Comparison of ENCODE assay signal across 10 cellular contexts in the genomic region with DNA sequence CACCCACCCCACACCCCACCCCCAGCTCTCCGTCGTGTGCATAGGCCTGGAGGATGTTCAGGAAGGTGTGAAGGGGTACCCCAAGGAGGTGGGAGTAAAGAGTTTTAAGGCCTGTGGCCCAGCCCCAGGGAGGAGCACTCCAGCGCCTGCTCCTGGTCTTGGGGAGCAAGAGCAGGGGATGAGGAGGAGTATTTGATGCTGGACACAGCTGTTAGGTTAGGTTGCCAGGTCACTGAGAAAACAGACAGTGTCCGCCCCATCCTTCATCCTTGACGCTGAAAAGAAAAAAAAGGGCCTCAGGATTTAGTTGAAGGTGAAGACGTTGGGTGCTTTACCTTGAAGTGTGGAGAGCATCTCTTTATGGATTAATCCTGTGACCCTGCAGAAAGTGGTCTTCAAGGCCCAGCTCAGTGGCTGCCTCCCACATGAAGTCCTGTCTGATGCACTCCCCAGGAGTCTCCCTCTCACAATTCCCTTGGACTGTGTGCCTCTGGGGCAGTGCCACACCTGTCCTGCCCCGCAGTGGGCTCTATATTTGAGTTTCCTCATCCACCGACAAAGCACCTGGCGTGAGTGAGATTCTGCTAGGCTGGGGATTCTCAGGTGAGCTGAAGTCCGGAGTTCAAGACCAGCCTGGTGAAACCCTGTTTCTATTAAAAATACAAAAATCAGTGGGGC.
DNase-seq lines count a peak whose midpoint lies in the region; ATAC-seq, FAIRE-seq and TF ChIP-seq lines count a peak whose summit lies in the region.
"Had no signal": no experiment of that assay in that cellular context is flagged by ENCODE, and none has a peak within 500 bp of the region (broad histone marks: within the 10 kb centered on the region; RNA-seq: fewer than 3 reads in every experiment).

No MANE protein-coding gene starts in this region.

- no peak for TF ChIP-seq CTCF in GM06990 (IDR thresholded peaks at IDR 0.05; ENCODE audit: insufficient read depth, low read length, poor library complexity, severe bottlenecking)
- TF ChIP-seq CTCF in H9 (conservative IDR thresholded peaks at IDR 0.05) = peak; percentile 28; the same call in 2 of the 3 replicates
- TF ChIP-seq CTCF in PC-9 (conservative IDR thresholded peaks at IDR 0.05) = no peak
- TF ChIP-seq CTCF in keratinocyte (optimal IDR thresholded peaks at IDR 0.05 in 1 of 3, IDR thresholded peaks at IDR 0.05 in 1 of 3, conservative IDR thresholded peaks at IDR 0.05 in 1 of 3; ENCODE audit: extremely low read depth in 1 of 3, insufficient read depth in 2 of 3, low read length in 3 of 3) = no peak
- TF ChIP-seq CTCF in left ventricle myocardium inferior (IDR thresholded peaks at IDR 0.05; ENCODE audit: borderline replicate concordance) = no peak

- H3K79me1 ChIP-seq in H9 (ENCODE audit: insufficient read depth, low read depth, low read length, poor library complexity, severe bottlenecking) = no peaks in the 10 kb centered on the region

- H3K23me2 ChIP-seq in H9 (ENCODE audit: insufficient read length, low read depth, low read length, poor library complexity, severe bottlenecking) = no peaks in the 10 kb centered on the region

- no peak for ATAC-seq in activated CD4-positive, CD25-positive, alpha-beta regulatory T cell treated with anti-CD3 and anti-CD28 coated beads, Interleukin-2, amount 50 U/mL, for 24 hours

- no peak overlapping the region for H2BK12ac ChIP-seq in H9 (ENCODE audit: insufficient read length, low read depth, low read length)

- H3K27ac ChIP-seq in H9 (ENCODE audit: insufficient read length, low read depth, low read length) (no peak overlapping the region), PC-9 (peak overlapping the region; percentile 62; the same call in 1 of the 2 replicates), keratinocyte (ENCODE audit: control insufficient read depth, insufficient read depth, low read length) (no peak overlapping the region), left ventricle myocardium inferior (replicated peaks) (no peak overlapping the region)

- dilution Hi-C loops in keratinocyte (cut with MboI; ENCODE audit: extremely low pct_ligation_motif_present, low sequenced_read_pairs) = no loop called here

- CTCF ChIA-PET in PC-9 (lab: Charles Lee) = interaction anchor here (0.7 kb wide), 1 partner anchor 39 kb away, joined by 3 read pairs; no protein-coding TSS in a partner anchor

- H3K9ac ChIP-seq in H9 (ENCODE audit: extremely low read depth, insufficient read length, low read length) (no peak overlapping the region), keratinocyte (ENCODE audit: control insufficient read depth, extremely low read depth, insufficient read depth, low read length) (no peak overlapping the region)

- H3K36me3 Mint-ChIP-seq in H9 (ENCODE audit: insufficient read depth in 1 of 3, low read depth in 3 of 3) = no peaks in the 10 kb centered on the region

- no peak overlapping the region for H2BK120ac ChIP-seq in H9 (ENCODE audit: low read depth, low read length, poor library complexity, severe bottlenecking)

- H2AK5ac ChIP-seq in H9 (ENCODE audit: insufficient read length, low read length) = no peak overlapping the region

- H3K4me3 ChIP-seq in GM06990 (replicated peaks; ENCODE audit: low read depth, low read length) (no peak overlapping the region), PC-9 (no peak overlapping the region), keratinocyte (ENCODE audit: control insufficient read depth in 2 of 3, extremely low read depth in 1 of 3, insufficient read depth in 2 of 3, low read depth in 1 of 3, low read length in 3 of 3) (no peak overlapping the region), left ventricle myocardium inferior (no peak overlapping the region)

- FAIRE-seq in keratinocyte (lab: Jason Lieb, UNC) = no peak

- no peaks in the 10 kb centered on the region for H3K79me2 ChIP-seq in H9 (ENCODE audit: insufficient read depth, low read length)
- H3K79me2 ChIP-seq in PC-9 (ENCODE audit: low read depth) = no peaks in the 10 kb centered on the region
- no peaks in the 10 kb centered on the region for H3K79me2 ChIP-seq in keratinocyte (ENCODE audit: control insufficient read depth, insufficient read depth, low read length)

- peaks cover 2% of the 10 kb centered on the region; the same call in 1 of the 2 replicates for H3K27me3 Mint-ChIP-seq in H9 (ENCODE audit: low read depth)

- BruUV-seq in PC-9 (replicated peaks; lab: Mats Ljungman, UMichigan) = no TSS peak

- intact Hi-C loops in PC-9 (cut with micrococcal nuclease; ENCODE audit: unreplicated experiment) (no loop called here), left ventricle myocardium inferior (cut with micrococcal nuclease) (no loop called here)

- H2AFZ ChIP-seq in H9 (ENCODE audit: low read length) (no peak overlapping the region), PC-9 (no peak overlapping the region), keratinocyte (ENCODE audit: control insufficient read depth, low read length) (no peak overlapping the region)

- peaks cover 33 to 41% of the 10 kb centered on the region in 2 experiments for H3K4me1 Mint-ChIP-seq in H9

- no peak overlapping the region for H3T11ph ChIP-seq in H9 (ENCODE audit: low read length)

- H3F3A ChIP-seq in PC-9 (ENCODE audit: insufficient read depth, low read depth) = peaks cover 26% of the 10 kb centered on the region; the same call in 1 of the 2 replicates

- H4K91ac ChIP-seq in H9 (ENCODE audit: insufficient read length, low read depth, low read length) = no peak overlapping the region

- no CpG with 5 or more reads among the region's 10 CpGs for WGBS in H9 (ENCODE audit: extremely low coverage, insufficient read length, low lambda C conversion rate)

- H3K4me3 Mint-ChIP-seq in H9 = no peak overlapping the region; a peak in 1 of 5 replicates
- H3K4me3 Mint-ChIP-seq: nephron had no signal

- H3K4me1 ChIP-seq in H9 (ENCODE audit: insufficient read depth, low read length) (peaks cover 8% of the 10 kb centered on the region; the same call in 1 of the 2 replicates), PC-9 (replicated peaks; ENCODE audit: insufficient read depth) (peaks cover 40% of the 10 kb centered on the region), keratinocyte (ENCODE audit: control insufficient read depth, extremely low read depth, insufficient read depth, low read length) (peaks cover 18% of the 10 kb centered on the region), left ventricle myocardium inferior (peaks cover 21% of the 10 kb centered on the region)

- no peak overlapping the region for H2BK15ac ChIP-seq in H9 (ENCODE audit: low read depth, low read length)

- no peak overlapping the region for H4K5ac ChIP-seq in H9 (ENCODE audit: insufficient read length, low read depth, low read length)

- no peak overlapping the region for H2BK5ac ChIP-seq in H9 (ENCODE audit: insufficient read length, low read length)

- H3K9me3 ChIP-seq in H9 (ENCODE audit: control insufficient read depth, low read depth, low read length) (no peaks in the 10 kb centered on the region), PC-9 (ENCODE audit: insufficient read depth, low read depth) (no peaks in the 10 kb centered on the region), keratinocyte (ENCODE audit: control insufficient read depth, low read depth, low read length) (no peaks in the 10 kb centered on the region), left ventricle myocardium inferior (replicated peaks) (no peaks in the 10 kb centered on the region)

- POLR2A ChIA-PET in PC-9 (lab: Charles Lee; ENCODE audit: unreplicated experiment) = interaction anchor here (0.6 kb wide), 2 partner anchors 98 to 134 kb away, joined by 3 to 4 read pairs; no protein-coding TSS in a partner anchor

- H3K56ac ChIP-seq in H9 (ENCODE audit: insufficient read length, low read depth, low read length) = no peak overlapping the region

- peak overlapping the region in 1 of 3 experiments; percentile 65; a peak in 1 of 7 replicates for H3K27ac Mint-ChIP-seq in H9
- H3K27ac Mint-ChIP-seq: nephron had no signal

- no peaks in the 10 kb centered on the region for H3K9me1 ChIP-seq in keratinocyte (ENCODE audit: control insufficient read depth, extremely low read depth, insufficient read depth, low read length)

- no peak overlapping the region for H3K4ac ChIP-seq in H9 (ENCODE audit: low read depth, low read length)

- H3K36me3 ChIP-seq in GM06990 (ENCODE audit: control insufficient read depth, insufficient read depth, low read length) (no peaks in the 10 kb centered on the region), PC-9 (ENCODE audit: low read depth) (no peaks in the 10 kb centered on the region), keratinocyte (ENCODE audit: control insufficient read depth in 2 of 2, extremely low read depth in 1 of 2, insufficient read depth in 2 of 2, low read length in 2 of 2) (no peaks in the 10 kb centered on the region), left ventricle myocardium inferior (no peaks in the 10 kb centered on the region)

- H3K27me3 ChIP-seq in GM06990 (replicated peaks; ENCODE audit: control insufficient read depth, insufficient read depth, low read length) = no peaks in the 10 kb centered on the region; the same call in 1 of the 2 replicates
- H3K27me3 ChIP-seq in H9 (ENCODE audit: insufficient read depth, low read length) = no peaks in the 10 kb centered on the region
- H3K27me3 ChIP-seq in PC-9 (ENCODE audit: insufficient read depth, low read depth) = no peaks in the 10 kb centered on the region
- peaks cover 8% of the 10 kb centered on the region for H3K27me3 ChIP-seq in keratinocyte (ENCODE audit: control insufficient read depth, extremely low read depth, insufficient read depth, low read length)
- H3K27me3 ChIP-seq in left ventricle myocardium inferior (ENCODE audit: low read depth) = no peaks in the 10 kb centered on the region

- no peaks in the 10 kb centered on the region for H3K9me2 ChIP-seq in PC-9 (ENCODE audit: insufficient read depth)

- no peak overlapping the region for H3K23ac ChIP-seq in H9 (ENCODE audit: insufficient read length, low read depth, low read length)

- H2BK20ac ChIP-seq in H9 (ENCODE audit: low read depth, low read length, poor library complexity, severe bottlenecking) = no peak overlapping the region

- no peak overlapping the region for H3K14ac ChIP-seq in H9 (ENCODE audit: insufficient read depth, low read length)

- H4K20me1 ChIP-seq in H9 (ENCODE audit: control insufficient read depth, insufficient read depth, insufficient read length) (no peaks in the 10 kb centered on the region), PC-9 (ENCODE audit: insufficient read depth) (no peaks in the 10 kb centered on the region), keratinocyte (ENCODE audit: control insufficient read depth, extremely low read depth, insufficient read depth, low read length) (no peaks in the 10 kb centered on the region)

- DNase-seq in GM06990 (ENCODE audit: extremely low read depth, insufficient read length) (peak; percentile 23), H9 (no peak), PC-9 (no peak), keratinocyte (ENCODE audit: low read depth, low spot score) (no peak), left ventricle myocardium inferior (no peak), SK-N-DZ (ENCODE audit: low spot score) (no peak)
- DNase-seq: cortex of kidney, NCI-H446 treated with DMSO at 0.1 percent for 48 hours had no signal

- H3K4me2 ChIP-seq in H9 (ENCODE audit: insufficient read depth, insufficient read length, low read length) (no peak overlapping the region), PC-9 (peak overlapping the region; percentile 17), keratinocyte (ENCODE audit: control insufficient read depth, extremely low read depth, insufficient read depth, low read depth, low read length) (peak overlapping the region; percentile 23)

- no peak overlapping the region for H4K8ac ChIP-seq in H9 (replicated peaks; ENCODE audit: insufficient read length, low read depth, low read length)

- no peak overlapping the region for H3K18ac ChIP-seq in H9 (ENCODE audit: insufficient read length, low read depth, low read length)

- H3K9me3 Mint-ChIP-seq in H9 = peaks cover 0 to 3% of the 10 kb centered on the region in 2 experiments; a peak in 1 of 5 replicates
- H3K9me3 Mint-ChIP-seq: nephron had no signal
